ENCODE assay signal across 9 cellular contexts in genomic region chr4:7295917-7296660, GRCh38.
DNase-seq lines count a peak whose midpoint lies in the region; ATAC-seq and TF ChIP-seq lines count a peak whose summit lies in the region.
"Had no signal": no experiment of that assay in that cellular context is flagged by ENCODE, and none has a peak within 500 bp of the region (broad histone marks: within the 10 kb centered on the region; RNA-seq: fewer than 3 reads in every experiment).

No MANE protein-coding gene starts in this region.

- peak; percentile 81 for ATAC-seq in SK-N-SH treated with all-trans-retinoic acid at 6 μM for 48 hours
- ATAC-seq in Right ventricle myocardium superior (ENCODE audit: poor library complexity), result peak; percentile 75
- ATAC-seq in stimulated activated naive CD8-positive, alpha-beta T cell treated with anti-CD3 and anti-CD28 coated beads, Interleukin-15, Interleukin-2, amounts not matched to agents 100 U/mL and 50 U/mL, for 24 hours, result no peak
- ATAC-seq in HG02759 (IDR thresholded peaks at IDR 0.05; ENCODE audit: unreplicated experiment), result no peak
- no peak for ATAC-seq in GM18511 (IDR thresholded peaks at IDR 0.05; ENCODE audit: unreplicated experiment)

- peak; percentile 57 for DNase-seq in DMS 273 (lab: John Stamatoyannopoulos, UW; ENCODE audit: unreplicated experiment)
- DNase-seq in DMS 273 treated with DMSO at 0.1 percent for 48 hours (lab: John Stamatoyannopoulos, UW), result no peak
- peak; percentile 57 for DNase-seq in Right ventricle myocardium superior
- peak; percentile 27 for DNase-seq in stimulated activated naive CD8-positive, alpha-beta T cell treated with anti-CD3 and anti-CD28 coated beads, Interleukin-15, Interleukin-2, amounts not matched to agents 100 U/mL and 50 U/mL, for 24 hours
- DNase-seq in activated gamma-delta T cell (lab: John Stamatoyannopoulos, UW), result no peak
- DNase-seq: activated B cell treated with CpG ODN at 0.5 μM for 24 hours had no signal

- intact Hi-C loops in Right ventricle myocardium superior (cut with DNase I), result loop anchor here (2.0 kb wide), 1 partner anchor 103 kb away; the partner anchor contains the start of gene SORCS2

TF ChIP-seq in SK-N-SH treated with all-trans-retinoic acid at 6 μM for 48 hours, 23 proteins besides CTCF, POLR2A, EP300 and RAD21:
- TF ChIP-seq, protein P1, sequence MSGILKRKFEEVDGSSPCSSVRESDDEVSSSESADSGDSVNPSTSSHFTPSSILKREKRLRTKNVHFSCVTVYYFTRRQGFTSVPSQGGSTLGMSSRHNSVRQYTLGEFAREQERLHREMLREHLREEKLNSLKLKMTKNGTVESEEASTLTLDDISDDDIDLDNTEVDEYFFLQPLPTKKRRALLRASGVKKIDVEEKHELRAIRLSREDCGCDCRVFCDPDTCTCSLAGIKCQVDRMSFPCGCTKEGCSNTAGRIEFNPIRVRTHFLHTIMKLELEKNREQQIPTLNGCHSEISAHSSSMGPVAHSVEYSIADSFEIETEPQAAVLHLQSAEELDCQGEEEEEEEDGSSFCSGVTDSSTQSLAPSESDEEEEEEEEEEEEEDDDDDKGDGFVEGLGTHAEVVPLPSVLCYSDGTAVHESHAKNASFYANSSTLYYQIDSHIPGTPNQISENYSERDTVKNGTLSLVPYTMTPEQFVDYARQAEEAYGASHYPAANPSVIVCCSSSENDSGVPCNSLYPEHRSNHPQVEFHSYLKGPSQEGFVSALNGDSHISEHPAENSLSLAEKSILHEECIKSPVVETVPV (CRISPR knock-in tag; IDR thresholded peaks at IDR 0.05), result no peak

Comparison
In these comparisons a context has a peak if more than half of its experiments do, and no peak if none do; other contexts are left out.
1. DNase-seq: peak in DMS 273 (single experiment), Right ventricle myocardium superior (single experiment) and stimulated activated naive CD8-positive, alpha-beta T cell treated with anti-CD3 and anti-CD28 coated beads, Interleukin-15, Interleukin-2, amounts not matched to agents 100 U/mL and 50 U/mL, for 24 hours (single experiment); none in DMS 273 treated with DMSO at 0.1 percent for 48 hours (single experiment) and activated gamma-delta T cell (single experiment).
2. ATAC-seq: peak in SK-N-SH treated with all-trans-retinoic acid at 6 μM for 48 hours (single experiment) and Right ventricle myocardium superior (single experiment); none in stimulated activated naive CD8-positive, alpha-beta T cell treated with anti-CD3 and anti-CD28 coated beads, Interleukin-15, Interleukin-2, amounts not matched to agents 100 U/mL and 50 U/mL, for 24 hours (single experiment), HG02759 (single experiment) and GM18511 (single experiment).